In the genomic region with DNA sequence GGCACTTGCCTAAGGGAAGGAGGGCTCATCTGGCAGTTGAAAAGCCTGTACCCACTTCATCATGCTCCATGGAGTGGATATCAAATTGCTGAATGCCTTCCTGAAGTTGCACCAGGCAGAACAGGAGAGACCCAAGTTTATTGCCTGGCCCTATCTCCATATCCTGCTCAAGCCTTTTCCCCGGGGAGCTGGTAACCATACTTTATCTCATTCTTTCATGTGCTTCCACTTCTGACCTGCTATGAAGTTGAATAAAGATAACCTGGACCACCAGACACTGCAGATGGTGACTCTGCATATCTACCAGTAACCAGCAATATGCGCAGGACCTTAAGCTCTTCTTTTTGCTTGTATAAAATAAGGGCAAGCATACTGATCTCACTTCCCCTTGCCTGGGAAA, we compare ENCODE assay signal across 21 cellular contexts.
DNase-seq lines count a peak whose midpoint lies in the region; ATAC-seq, FAIRE-seq and TF ChIP-seq lines count a peak whose summit lies in the region.
"Had no signal": no experiment of that assay in that cellular context is flagged by ENCODE, and none has a peak within 500 bp of the region (broad histone marks: within the 10 kb centered on the region; RNA-seq: fewer than 3 reads in every experiment).

No MANE protein-coding gene starts in this region.

- no peak for FAIRE-seq in astrocyte (lab: Jason Lieb, UNC)

- DNase-seq in NCI-H82 (lab: John Stamatoyannopoulos, UW) = peak; percentile 5
- no peak for DNase-seq in NCI-H82 treated with DMSO at 0.1 percent for 48 hours (lab: John Stamatoyannopoulos, UW; ENCODE audit: unreplicated experiment)
- peak; percentile 95 for DNase-seq in NCI-H524 treated with DMSO at 0.1 percent for 48 hours (lab: John Stamatoyannopoulos, UW)
- DNase-seq in astrocyte (ENCODE audit: low read depth) = no peak
- DNase-seq in DMS114 treated with DMSO at 0.1 percent for 48 hours (lab: John Stamatoyannopoulos, UW; ENCODE audit: unreplicated experiment) = no peak
- DNase-seq in stimulated activated CD4-positive, alpha-beta T cell treated with anti-CD3 and anti-CD28 coated beads, Interleukin-12 subunit alpha, Interleukin-12 subunit beta, amount 100 ng/mL, for 4 hours = no peak
- DNase-seq in NCI-H2081 treated with DMSO at 0.1 percent for 48 hours (lab: John Stamatoyannopoulos, UW) = no peak
- DNase-seq: ACHN; activated B cell treated with CpG ODN at 0.5 μM for 24 hours; activated T-cell treated with anti-CD3 and anti-CD28 coated beads, Interleukin-2, amount 50 U/mL, for 72 hours; DND-41; effector memory CD8-positive, alpha-beta T cell; head of caudate nucleus; HFFc6; NCI-H2029 treated with DMSO at 0.1 percent for 48 hours; NK-92 treated with Interleukin-12 subunit alpha and Interleukin-12 subunit beta, amount 100 ng/mL, for 24 hours; stimulated activated CD4-positive, alpha-beta T cell treated with anti-CD3 and anti-CD28 coated beads, Interleukin-4, amount 100 ng/mL, for 4 hours; T-cell had no signal

- no peak overlapping the region for H2AFZ ChIP-seq in astrocyte (ENCODE audit: low read depth, low read length)

- H3K4me2 ChIP-seq in astrocyte (ENCODE audit: low read length) = no peak overlapping the region

- H3K36me3 Mint-ChIP-seq in astrocyte (ENCODE audit: low read depth, unreplicated experiment) = no peaks in the 10 kb centered on the region
- H3K36me3 Mint-ChIP-seq: CD14-positive monocyte, T-cell had no signal

- no peaks in the 10 kb centered on the region for H3K9me3 Mint-ChIP-seq in astrocyte (ENCODE audit: unreplicated experiment)

- H3K4me3 ChIP-seq in astrocyte (ENCODE audit: insufficient read depth, low read depth, low read length) = no peak overlapping the region

- no peak for TF ChIP-seq CTCF in astrocyte (IDR thresholded peaks at IDR 0.05; ENCODE audit: insufficient read depth, low read depth, low read length)

- no peaks in the 10 kb centered on the region for H3K27me3 Mint-ChIP-seq in astrocyte (ENCODE audit: low read depth, unreplicated experiment)
- H3K27me3 Mint-ChIP-seq: activated B cell treated with CpG ODN at 0.5 μM for 24 hours; effector memory CD8-positive, alpha-beta T cell; T-cell had no signal

- H3K79me2 ChIP-seq in astrocyte (ENCODE audit: insufficient read depth, low read length) = no peaks in the 10 kb centered on the region

- no peaks in the 10 kb centered on the region for H3K27me3 ChIP-seq in astrocyte (ENCODE audit: insufficient read depth, low read length)

- H3K4me1 ChIP-seq in astrocyte (ENCODE audit: insufficient read depth, low read length) = no peaks in the 10 kb centered on the region

- H3K9me3 ChIP-seq in astrocyte (ENCODE audit: insufficient read depth, low read depth, low read length) = no peaks in the 10 kb centered on the region

- H3K36me3 ChIP-seq in astrocyte (ENCODE audit: insufficient read depth, low read length) = no peaks in the 10 kb centered on the region

- H3K4me1 Mint-ChIP-seq in astrocyte (ENCODE audit: low read depth, unreplicated experiment) = peaks cover 6% of the 10 kb centered on the region
- H3K4me1 Mint-ChIP-seq: activated B cell treated with CpG ODN at 0.5 μM for 24 hours, CD14-positive monocyte, T-cell had no signal

- no peak overlapping the region for H3K4me3 Mint-ChIP-seq in astrocyte (ENCODE audit: unreplicated experiment)
- H3K4me3 Mint-ChIP-seq: activated B cell treated with CpG ODN at 0.5 μM for 24 hours; activated T-cell treated with anti-CD3 and anti-CD28 coated beads, Interleukin-2, amount 50 U/mL, for 72 hours; CD14-positive monocyte; effector memory CD8-positive, alpha-beta T cell; HFFc6; T-cell had no signal

- peak overlapping the region; percentile 86 for H3K27ac Mint-ChIP-seq in astrocyte (ENCODE audit: unreplicated experiment)
- H3K27ac Mint-ChIP-seq: activated B cell treated with CpG ODN at 0.5 μM for 24 hours; activated naive CD4-positive, alpha-beta T cell treated with anti-CD3 and anti-CD28 coated beads, Interleukin-2, amount 50 U/mL, for 72 hours; activated T-cell treated with anti-CD3 and anti-CD28 coated beads, Interleukin-2, amount 50 U/mL, for 72 hours; CD14-positive monocyte; effector memory CD8-positive, alpha-beta T cell; HFFc6; T-cell had no signal

- ATAC-seq in GM19023 (IDR thresholded peaks at IDR 0.05; ENCODE audit: unreplicated experiment) = no peak
- ATAC-seq: activated naive CD4-positive, alpha-beta T cell treated with anti-CD3 and anti-CD28 coated beads, Interleukin-2, amount 50 U/mL, for 72 hours; activated T-cell treated with anti-CD3 and anti-CD28 coated beads, Interleukin-2, amount 50 U/mL, for 72 hours; effector memory CD8-positive, alpha-beta T cell; T-cell had no signal

- H4K20me1 ChIP-seq in astrocyte (ENCODE audit: insufficient read depth, low read length) = no peaks in the 10 kb centered on the region

- no peak overlapping the region for H3K27ac ChIP-seq in astrocyte (ENCODE audit: low read depth, low read length)

- H3K9ac ChIP-seq in astrocyte (ENCODE audit: low read length) = no peak overlapping the region

Comparison
In these comparisons a context has a peak if more than half of its experiments do, and no peak if none do; other contexts are left out.
1. DNase-seq: peak in NCI-H82 (single experiment) and NCI-H524 treated with DMSO at 0.1 percent for 48 hours (single experiment); none in NCI-H82 treated with DMSO at 0.1 percent for 48 hours (single experiment), astrocyte (single experiment), DMS114 treated with DMSO at 0.1 percent for 48 hours (single experiment), stimulated activated CD4-positive, alpha-beta T cell treated with anti-CD3 and anti-CD28 coated beads, Interleukin-12 subunit alpha, Interleukin-12 subunit beta, amount 100 ng/mL, for 4 hours (single experiment) and NCI-H2081 treated with DMSO at 0.1 percent for 48 hours (single experiment).